In the genomic region with DNA sequence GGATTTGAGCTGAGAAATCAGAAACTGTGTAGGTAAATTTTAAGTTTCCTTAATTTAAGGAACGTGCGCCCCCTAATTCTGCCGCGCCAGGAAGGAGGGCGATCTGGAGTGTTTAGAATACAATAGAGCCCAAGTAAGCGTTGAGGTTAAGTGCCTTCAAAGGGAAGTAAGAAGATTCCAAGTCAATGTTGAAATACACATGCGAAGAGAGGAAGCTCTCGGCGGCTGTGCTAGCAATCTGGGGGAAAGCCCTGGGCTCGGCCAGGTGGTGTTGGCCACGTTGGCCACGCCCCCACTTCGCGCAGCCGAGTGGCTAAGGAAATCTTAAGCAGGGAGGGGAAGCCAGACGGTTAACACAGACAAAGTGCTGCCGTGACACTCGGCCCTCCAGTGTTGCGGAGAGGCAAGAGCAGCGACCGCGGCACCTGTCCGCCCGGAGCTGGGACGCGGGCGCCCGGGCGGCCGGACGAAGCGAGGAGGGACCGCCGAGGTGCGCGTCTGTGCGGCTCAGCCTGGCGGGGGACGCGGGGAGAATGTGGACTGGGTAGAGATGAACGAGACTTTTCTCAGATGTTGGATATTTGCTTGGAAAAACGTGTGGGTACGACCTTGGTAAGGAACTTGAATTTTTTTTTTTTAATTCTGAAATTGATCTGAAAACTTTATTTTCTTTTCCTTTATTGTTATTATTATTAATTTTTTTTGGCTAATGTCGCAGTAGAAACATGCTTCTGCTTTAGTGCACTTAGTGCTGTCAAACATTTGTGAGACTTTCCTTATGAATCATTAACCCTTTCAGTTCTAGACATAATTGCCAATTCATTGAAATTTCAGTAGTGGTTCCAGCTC, we compare ENCODE assay signal across 8 cellular contexts. TPM values are rescaled to one million over a fixed set of nuclear protein-coding genes. Genes with fewer than 3 reads are reported as not detected.
DNase-seq lines count a peak whose midpoint lies in the region; ATAC-seq, FAIRE-seq and TF ChIP-seq lines count a peak whose summit lies in the region.

Gene PRDM1 (plus strand): TSS at position 353 of the 849 bp plus-strand sequence. CDS start 218 bp downstream, at position 571.

- H3F3A ChIP-seq in PC-3 (ENCODE audit: low read length, unreplicated experiment) = no peaks in the 10 kb centered on the region

- TSS peak; percentile 47 for BruUV-seq in PC-3 (replicated peaks; lab: Mats Ljungman, UMichigan)

- H3K27me3 ChIP-seq in PC-3 (ENCODE audit: low read length) = no peaks in the 10 kb centered on the region
- peaks cover 0 to 11% (median 0%) of the 10 kb centered on the region in 4 donors for H3K27me3 ChIP-seq in esophagus squamous epithelium

- H3K9ac ChIP-seq in PC-3 (ENCODE audit: low read length) = peak within 1 kb of the TSS; percentile 65

- H3K9me3 Mint-ChIP-seq in natural killer cell treated with Interleukin-12 subunit alpha and Interleukin-12 subunit beta and Interleukin-15 and Interleukin-18, amount 100 ng/mL, for 72 hours = no peaks in the 10 kb centered on the region
- no peaks in the 10 kb centered on the region for H3K9me3 Mint-ChIP-seq in stimulated activated naive CD8-positive, alpha-beta T cell treated with anti-CD3 and anti-CD28 coated beads, Interleukin-15, Interleukin-2, amounts not matched to agents 100 ng/mL and 50 ng/mL, for 24 hours

- intact Hi-C loops in PC-3 (cut with micrococcal nuclease) (loop anchor here (1.0 to 10.0 kb wide), 5 partner anchors 94 to 602 kb away; no protein-coding TSS in a partner anchor), esophagus squamous epithelium (cut with DNase I) (no loop called here)

- ATAC-seq in GM21381 (IDR thresholded peaks at IDR 0.05; ENCODE audit: unreplicated experiment) = peak; percentile 79
- ATAC-seq in PC-3 = peak; percentile 82
- ATAC-seq in natural killer cell treated with Interleukin-12 subunit alpha and Interleukin-12 subunit beta and Interleukin-15 and Interleukin-18, amount 100 ng/mL, for 72 hours = peak; percentile 87 to 95

- no peaks in the 10 kb centered on the region for H3K9me2 ChIP-seq in PC-3 (replicated peaks; ENCODE audit: low read length)

- H3K36me3 ChIP-seq in PC-3 (ENCODE audit: low read depth, low read length) (no peaks in the 10 kb centered on the region), esophagus squamous epithelium (peaks cover 0 to 3% (median 0%) of the 10 kb centered on the region in 3 donors)

- peak within 1 kb of the TSS; percentile 97 for H3K4me2 ChIP-seq in PC-3 (ENCODE audit: low read length)

- no peak for FAIRE-seq in D721Med (lab: Jason Lieb, UNC)
- FAIRE-seq in HTR-8/SVneo (lab: Jason Lieb, UNC) = peak; percentile 79

- H3K27ac ChIP-seq in PC-3 (ENCODE audit: low read length) (peak within 1 kb of the TSS; percentile 68), esophagus squamous epithelium (peak within 1 kb of the TSS; percentile 82 to 88 (median 83))

- WGBS in esophagus squamous epithelium, 2 donors = 0% methylated on average over 19 to 39 of the region's 44 CpGs

- H3K4me3 ChIP-seq in PC-3 (ENCODE audit: low read length) (peak within 1 kb of the TSS; percentile 86), esophagus squamous epithelium (peak within 1 kb of the TSS; percentile 45 to 76 (median 50))

- H3K27me3 Mint-ChIP-seq in natural killer cell treated with Interleukin-12 subunit alpha and Interleukin-12 subunit beta and Interleukin-15 and Interleukin-18, amount 100 ng/mL, for 72 hours = no peaks in the 10 kb centered on the region
- H3K27me3 Mint-ChIP-seq in stimulated activated naive CD8-positive, alpha-beta T cell treated with anti-CD3 and anti-CD28 coated beads, Interleukin-15, Interleukin-2, amounts not matched to agents 100 ng/mL and 50 ng/mL, for 24 hours = peaks cover 66% of the 10 kb centered on the region

- DNase-seq in D721Med (ENCODE audit: insufficient read length, low spot score) (peak; percentile 29), HTR-8/SVneo (ENCODE audit: insufficient read length, low spot score) (peak; percentile 64), PC-3 (peak; percentile 87), esophagus squamous epithelium (lab: John Stamatoyannopoulos, UW) (peak; percentile 56)
- DNase-seq in activated T-cell treated with anti-CD3 and anti-CD28 coated beads, Interleukin-2, amount 50 U/mL, for 1 hour = peak; percentile 78
- peak; percentile 93 for DNase-seq in natural killer cell treated with Interleukin-12 subunit alpha and Interleukin-12 subunit beta and Interleukin-15 and Interleukin-18, amount 100 ng/mL, for 72 hours (ENCODE audit: low spot score)

- no peaks in the 10 kb centered on the region for H4K20me1 ChIP-seq in PC-3 (ENCODE audit: low read length)

- peak in 3 of 4 donors; percentile 46 to 95 (median 73) for TF ChIP-seq POLR2A in esophagus squamous epithelium (IDR thresholded peaks at IDR 0.05)

- peak within 1 kb of the TSS; percentile 91 to 96 for H3K27ac Mint-ChIP-seq in natural killer cell treated with Interleukin-12 subunit alpha and Interleukin-12 subunit beta and Interleukin-15 and Interleukin-18, amount 100 ng/mL, for 72 hours
- peak within 1 kb of the TSS; percentile 58 for H3K27ac Mint-ChIP-seq in stimulated activated naive CD8-positive, alpha-beta T cell treated with anti-CD3 and anti-CD28 coated beads, Interleukin-15, Interleukin-2, amounts not matched to agents 100 ng/mL and 50 ng/mL, for 24 hours

- TF ChIP-seq CTCF in D721Med (IDR thresholded peaks at IDR 0.05; ENCODE audit: insufficient read depth, missing control alignments) (peak; percentile 20), PC-3 (conservative IDR thresholded peaks at IDR 0.05; ENCODE audit: low read depth, low read length) (peak; percentile 28; the same call in 1 of the 2 replicates), esophagus squamous epithelium (IDR thresholded peaks at IDR 0.05) (peak in 4 of 6 experiments; percentile 11 to 49 (median 31))

- H3K4me1 Mint-ChIP-seq in natural killer cell treated with Interleukin-12 subunit alpha and Interleukin-12 subunit beta and Interleukin-15 and Interleukin-18, amount 100 ng/mL, for 72 hours (ENCODE audit: low read depth in 2 of 2) = peaks cover 67 to 68% of the 10 kb centered on the region in 2 donors
- peaks cover 78% of the 10 kb centered on the region for H3K4me1 Mint-ChIP-seq in stimulated activated naive CD8-positive, alpha-beta T cell treated with anti-CD3 and anti-CD28 coated beads, Interleukin-15, Interleukin-2, amounts not matched to agents 100 ng/mL and 50 ng/mL, for 24 hours (ENCODE audit: low read depth)

- peaks cover 52% of the 10 kb centered on the region for H3K4me1 ChIP-seq in PC-3 (ENCODE audit: insufficient read depth, low read length)
- H3K4me1 ChIP-seq in esophagus squamous epithelium = peaks cover 0 to 66% (median 15%) of the 10 kb centered on the region in 3 donors

- H3K4me3 Mint-ChIP-seq in natural killer cell treated with Interleukin-12 subunit alpha and Interleukin-12 subunit beta and Interleukin-15 and Interleukin-18, amount 100 ng/mL, for 72 hours = peak within 1 kb of the TSS; percentile 82
- H3K4me3 Mint-ChIP-seq in stimulated activated naive CD8-positive, alpha-beta T cell treated with anti-CD3 and anti-CD28 coated beads, Interleukin-15, Interleukin-2, amounts not matched to agents 100 ng/mL and 50 ng/mL, for 24 hours = peak within 1 kb of the TSS; percentile 86

- H3K9me3 ChIP-seq in PC-3 (ENCODE audit: low read length) = no peaks in the 10 kb centered on the region
- H3K9me3 ChIP-seq in esophagus squamous epithelium = no peaks in the 10 kb centered on the region

- H3K36me3 Mint-ChIP-seq in natural killer cell treated with Interleukin-12 subunit alpha and Interleukin-12 subunit beta and Interleukin-15 and Interleukin-18, amount 100 ng/mL, for 72 hours = peaks cover 34% of the 10 kb centered on the region
- H3K36me3 Mint-ChIP-seq in stimulated activated naive CD8-positive, alpha-beta T cell treated with anti-CD3 and anti-CD28 coated beads, Interleukin-15, Interleukin-2, amounts not matched to agents 100 ng/mL and 50 ng/mL, for 24 hours (ENCODE audit: low read depth) = peaks cover 6% of the 10 kb centered on the region

- POLR2A ChIA-PET in PC-3 (lab: Charles Lee; ENCODE audit: unreplicated experiment) = interaction anchor here (0.6 kb wide), 3 partner anchors 23 to 190 kb away, joined by 5 to 14 read pairs (median 9); no protein-coding TSS in a partner anchor

- H2AFZ ChIP-seq in PC-3 (ENCODE audit: low read length) = peak within 1 kb of the TSS; percentile 100

- CTCF ChIA-PET in PC-3 (lab: Charles Lee) = interaction anchor here (0.5 to 0.8 kb wide), 2 partner anchors 140 to 653 kb away, joined by 3 read pairs; no protein-coding TSS in a partner anchor

- H3K79me2 ChIP-seq in PC-3 (ENCODE audit: low read length) = peaks cover 11% of the 10 kb centered on the region; the same call in 1 of the 2 replicates

RNA-seq across cellular contexts. Expression of gene PRDM1, which starts in this region (rescaled TPM):
- total RNA-seq in PC-3 (2014; rRNA removed) (2.0 and 2.5 TPM in 2 replicates), esophagus squamous epithelium (10 to 100 TPM; 18.3 to 75.8 (median 35.4) TPM)
- total RNA-seq in natural killer cell treated with Interleukin-12 subunit alpha and Interleukin-12 subunit beta and Interleukin-15 and Interleukin-18, amount 100 ng/mL, for 72 hours = 100 to 1,000 TPM; 174 to 192 TPM

Comparison
In these comparisons a context has a peak if more than half of its experiments do, and no peak if none do; other contexts are left out.
1. Peak in every context shown above with its lines: DNase-seq, ATAC-seq, H3K4me3 ChIP-seq and H3K27ac ChIP-seq.
2. DNase-seq: peak in every context shown above with its lines; median percentile 93 in natural killer cell treated with Interleukin-12 subunit alpha and Interleukin-12 subunit beta and Interleukin-15 and Interleukin-18, amount 100 ng/mL, for 72 hours; 87 in PC-3; 78 in activated T-cell treated with anti-CD3 and anti-CD28 coated beads, Interleukin-2, amount 50 U/mL, for 1 hour; 64 in HTR-8/SVneo; 56 in esophagus squamous epithelium; 29 in D721Med.